8 cellular contexts compared by ENCODE assay signal in the genomic region with DNA sequence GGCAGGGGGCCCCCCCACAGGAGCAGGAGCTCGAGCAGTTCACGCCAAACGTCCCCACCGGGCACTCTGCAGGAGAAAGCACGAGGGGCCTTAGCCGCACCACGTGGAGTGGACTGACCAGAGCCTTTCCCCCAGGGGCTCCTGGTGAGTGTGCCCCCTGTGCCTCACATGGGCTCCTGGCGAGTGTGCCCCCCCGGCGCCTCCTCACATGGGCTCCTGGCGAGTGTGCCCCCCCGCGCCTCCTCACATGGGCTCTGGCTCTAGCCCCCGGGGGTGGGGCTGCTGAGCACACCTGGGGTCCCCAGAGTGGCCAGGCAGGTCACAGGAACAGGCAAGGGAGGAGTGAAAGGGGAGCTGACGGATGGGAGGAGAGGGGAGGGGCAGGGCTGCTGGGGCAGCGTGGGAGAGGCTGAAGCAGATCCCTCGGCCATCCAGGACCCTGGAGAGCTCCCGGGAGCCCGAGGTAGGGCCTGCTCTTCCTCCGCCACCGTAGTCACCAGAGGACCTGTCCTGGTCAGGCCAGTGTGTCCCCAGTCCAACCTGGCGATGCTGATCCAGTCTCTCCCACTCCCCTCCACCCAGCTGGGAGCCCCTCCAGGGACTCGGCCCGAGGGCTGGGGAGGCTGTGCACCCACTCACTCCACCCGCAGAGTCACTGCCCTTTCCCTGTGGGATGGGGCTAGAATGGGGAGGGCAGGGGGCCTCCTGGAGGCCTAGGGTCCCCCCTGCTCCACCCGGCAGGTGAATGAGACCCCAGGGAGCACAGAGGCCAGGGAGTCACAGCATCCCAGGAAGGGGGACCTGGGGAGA. TPM values are rescaled to one million over a fixed set of nuclear protein-coding genes. Genes with fewer than 3 reads are reported as not detected.
DNase-seq lines count a peak whose midpoint lies in the region; ATAC-seq and TF ChIP-seq lines count a peak whose summit lies in the region.

No MANE protein-coding gene starts in this region.

- peak; percentile 82 for DNase-seq in natural killer cell treated with Interleukin-12 subunit alpha and Interleukin-12 subunit beta and Interleukin-15 and Interleukin-18, amount 100 ng/mL, for 72 hours (ENCODE audit: low spot score)
- DNase-seq in natural killer cell (no peak), heart right ventricle (peak; percentile 29 to 71), sciatic nerve (ENCODE audit: low spot score) (peak; percentile 81), NCI-H524 (lab: John Stamatoyannopoulos, UW) (no peak)
- peak; percentile 27 for DNase-seq in activated CD8-positive, alpha-beta T cell treated with anti-CD3 and anti-CD28 coated beads for 36 hours
- no peak for DNase-seq in activated CD8-positive, alpha-beta memory T cell treated with anti-CD3 and anti-CD28 coated beads for 24 hours

- H3K36me3 Mint-ChIP-seq in natural killer cell treated with Interleukin-12 subunit alpha and Interleukin-12 subunit beta and Interleukin-15 and Interleukin-18, amount 100 ng/mL, for 72 hours = no peaks in the 10 kb centered on the region
- no peaks in the 10 kb centered on the region for H3K36me3 Mint-ChIP-seq in natural killer cell
- no peaks in the 10 kb centered on the region for H3K36me3 Mint-ChIP-seq in activated CD8-positive, alpha-beta T cell treated with anti-CD3 and anti-CD28 coated beads for 36 hours (ENCODE audit: low read depth)

- CTCF ChIA-PET in activated CD8-positive, alpha-beta T cell treated with anti-CD3 and anti-CD28 coated beads for 36 hours (lab: Charles Lee) = interaction anchor here (2.2 kb wide), 1 partner anchor 11 kb away, joined by 6 read pairs; no protein-coding TSS in a partner anchor

- no peak overlapping the region for H3K27ac ChIP-seq in heart right ventricle

- intact Hi-C loops in natural killer cell (cut with micrococcal nuclease) (no loop called here), heart right ventricle (cut with DNase I) (no loop called here), sciatic nerve (cut with DNase I) (no loop called here)
- intact Hi-C loops in activated CD8-positive, alpha-beta T cell treated with anti-CD3 and anti-CD28 coated beads for 36 hours (cut with micrococcal nuclease) = no loop called here

- no peaks in the 10 kb centered on the region for H3K4me1 Mint-ChIP-seq in natural killer cell treated with Interleukin-12 subunit alpha and Interleukin-12 subunit beta and Interleukin-15 and Interleukin-18, amount 100 ng/mL, for 72 hours (ENCODE audit: low read depth in 2 of 2)
- H3K4me1 Mint-ChIP-seq in natural killer cell = no peaks in the 10 kb centered on the region
- H3K4me1 Mint-ChIP-seq in activated CD8-positive, alpha-beta T cell treated with anti-CD3 and anti-CD28 coated beads for 36 hours (ENCODE audit: low read depth) = no peaks in the 10 kb centered on the region

- H3K9me3 ChIP-seq in heart right ventricle = no peaks in the 10 kb centered on the region

- no peaks in the 10 kb centered on the region for H3K27me3 Mint-ChIP-seq in natural killer cell treated with Interleukin-12 subunit alpha and Interleukin-12 subunit beta and Interleukin-15 and Interleukin-18, amount 100 ng/mL, for 72 hours
- H3K27me3 Mint-ChIP-seq in natural killer cell (ENCODE audit: low read depth in 2 of 2) = no peaks in the 10 kb centered on the region
- no peaks in the 10 kb centered on the region for H3K27me3 Mint-ChIP-seq in activated CD8-positive, alpha-beta T cell treated with anti-CD3 and anti-CD28 coated beads for 36 hours

- H3K36me3 ChIP-seq in heart right ventricle = no peaks in the 10 kb centered on the region

- POLR2A ChIA-PET in activated CD8-positive, alpha-beta T cell treated with anti-CD3 and anti-CD28 coated beads for 36 hours (lab: Charles Lee) = no interaction called here

- H3K4me3 ChIP-seq in heart right ventricle = no peak overlapping the region

- no peaks in the 10 kb centered on the region for H3K27me3 ChIP-seq in heart right ventricle

- H3K9me3 Mint-ChIP-seq in natural killer cell treated with Interleukin-12 subunit alpha and Interleukin-12 subunit beta and Interleukin-15 and Interleukin-18, amount 100 ng/mL, for 72 hours = no peaks in the 10 kb centered on the region
- H3K9me3 Mint-ChIP-seq in natural killer cell = no peaks in the 10 kb centered on the region
- no peaks in the 10 kb centered on the region for H3K9me3 Mint-ChIP-seq in activated CD8-positive, alpha-beta T cell treated with anti-CD3 and anti-CD28 coated beads for 36 hours

- no peaks in the 10 kb centered on the region for H3K4me1 ChIP-seq in heart right ventricle

- 62 to 69% methylated on average over 26 of the region's 26 CpGs for WGBS in heart right ventricle, 2 donors

- ATAC-seq in natural killer cell treated with Interleukin-12 subunit alpha and Interleukin-12 subunit beta and Interleukin-15 and Interleukin-18, amount 100 ng/mL, for 72 hours = peak; percentile 65 to 76
- ATAC-seq in natural killer cell (no peak), heart right ventricle (peak; percentile 29 to 87 (median 69)), sciatic nerve (peak; percentile 87), HG03442 (IDR thresholded peaks at IDR 0.05; ENCODE audit: unreplicated experiment) (no peak)
- peak; percentile 49 for ATAC-seq in activated CD8-positive, alpha-beta T cell treated with anti-CD3 and anti-CD28 coated beads for 36 hours

- H3K4me3 Mint-ChIP-seq in natural killer cell treated with Interleukin-12 subunit alpha and Interleukin-12 subunit beta and Interleukin-15 and Interleukin-18, amount 100 ng/mL, for 72 hours = no peak overlapping the region
- no peak overlapping the region for H3K4me3 Mint-ChIP-seq in natural killer cell
- no peak overlapping the region for H3K4me3 Mint-ChIP-seq in activated CD8-positive, alpha-beta T cell treated with anti-CD3 and anti-CD28 coated beads for 36 hours

- H3K27ac Mint-ChIP-seq in natural killer cell treated with Interleukin-12 subunit alpha and Interleukin-12 subunit beta and Interleukin-15 and Interleukin-18, amount 100 ng/mL, for 72 hours = no peak overlapping the region
- H3K27ac Mint-ChIP-seq in natural killer cell = no peak overlapping the region
- no peak overlapping the region for H3K27ac Mint-ChIP-seq in activated CD8-positive, alpha-beta T cell treated with anti-CD3 and anti-CD28 coated beads for 36 hours

- no peak for TF ChIP-seq CTCF in natural killer cell (IDR thresholded peaks at IDR 0.05)
- no peak for TF ChIP-seq CTCF in activated CD8-positive, alpha-beta T cell treated with anti-CD3 and anti-CD28 coated beads for 36 hours (IDR thresholded peaks at IDR 0.05)
- no peak for TF ChIP-seq CTCF in heart right ventricle (IDR thresholded peaks at IDR 0.05)

RNA-seq across cellular contexts. Expression of a gene that starts 47.6 kb away (rescaled TPM):
- total RNA-seq in natural killer cell treated with Interleukin-12 subunit alpha and Interleukin-12 subunit beta and Interleukin-15 and Interleukin-18, amount 100 ng/mL, for 72 hours = not detected
- total RNA-seq in natural killer cell = not detected
- total RNA-seq in activated CD8-positive, alpha-beta T cell treated with anti-CD3 and anti-CD28 coated beads for 36 hours = not detected
- total RNA-seq in heart right ventricle = 1 to 10 TPM in 1 of 10 donors, under 1 TPM in 9; 0.17 to 1.1 (median 0.35) TPM
- 1 to 10 TPM in 1 of 2 donors, under 1 TPM in 1; 0.62 to 1.1 TPM for polyA plus RNA-seq in heart right ventricle
- total RNA-seq in sciatic nerve = 20.6 TPM

Comparison
In these comparisons a context has a peak if more than half of its experiments do, and no peak if none do; other contexts are left out.
1. ATAC-seq: peak in natural killer cell treated with Interleukin-12 subunit alpha and Interleukin-12 subunit beta and Interleukin-15 and Interleukin-18, amount 100 ng/mL, for 72 hours (2 of 2), activated CD8-positive, alpha-beta T cell treated with anti-CD3 and anti-CD28 coated beads for 36 hours (single experiment), heart right ventricle (8 of 8) and sciatic nerve (single experiment); none in natural killer cell (0 of 3) and HG03442 (single experiment).
2. DNase-seq: peak in natural killer cell treated with Interleukin-12 subunit alpha and Interleukin-12 subunit beta and Interleukin-15 and Interleukin-18, amount 100 ng/mL, for 72 hours (single experiment), activated CD8-positive, alpha-beta T cell treated with anti-CD3 and anti-CD28 coated beads for 36 hours (single experiment), heart right ventricle (2 of 2) and sciatic nerve (single experiment); none in natural killer cell (single experiment), NCI-H524 (0 of 2) and activated CD8-positive, alpha-beta memory T cell treated with anti-CD3 and anti-CD28 coated beads for 24 hours (single experiment).
3. RNA of a gene that starts 47.6 kb away (total RNA-seq): 20.6 TPM in sciatic nerve (single experiment); 0.17 to 1.1 TPM in heart right ventricle, not detected in natural killer cell treated with Interleukin-12 subunit alpha and Interleukin-12 subunit beta and Interleukin-15 and Interleukin-18, amount 100 ng/mL, for 72 hours, not detected in activated CD8-positive, alpha-beta T cell treated with anti-CD3 and anti-CD28 coated beads for 36 hours and not detected in natural killer cell; every median in the first group is over 10 times any median in the second.